Comparison of ENCODE assay signal across 8 cellular contexts in the genomic region with DNA sequence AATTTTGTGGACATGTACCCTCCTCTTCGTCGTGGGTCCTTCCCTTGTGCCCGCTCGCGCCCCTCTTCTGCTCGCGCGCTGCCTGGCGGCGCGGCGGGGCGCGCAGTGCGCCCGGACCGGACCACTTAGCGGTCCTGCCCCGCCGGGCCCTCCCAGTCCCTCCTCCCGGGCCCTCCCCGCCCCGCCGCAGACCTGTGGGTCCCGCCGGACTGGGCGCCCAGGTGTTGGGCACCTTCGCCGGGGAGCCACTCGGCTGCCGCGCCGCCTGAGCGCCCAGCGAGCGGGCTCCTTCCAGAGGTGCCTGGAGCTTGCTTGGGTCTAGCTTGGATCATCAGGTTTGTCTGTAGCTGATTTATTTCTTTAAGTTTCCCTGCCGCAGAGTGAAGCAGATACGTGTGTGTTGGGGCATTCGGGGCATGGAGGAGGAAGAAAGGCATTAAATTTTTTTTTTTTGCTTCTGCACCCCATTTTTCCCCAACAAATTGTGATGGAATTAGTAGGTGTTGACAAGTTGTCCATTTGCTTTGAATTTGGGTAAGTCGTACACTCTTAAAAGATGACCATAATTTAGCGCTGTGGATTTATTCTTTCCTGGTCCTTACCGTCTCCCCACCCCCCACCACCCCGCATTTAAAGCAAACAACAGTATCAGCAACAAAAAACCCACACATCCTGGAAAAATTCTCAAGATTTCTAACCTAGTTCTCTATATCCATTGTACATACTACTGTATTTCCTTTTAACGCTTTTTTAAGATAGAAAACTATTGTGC. TPM values are rescaled to one million over a fixed set of nuclear protein-coding genes. Genes with fewer than 3 reads are reported as not detected.
DNase-seq lines count a peak whose midpoint lies in the region; ATAC-seq and TF ChIP-seq lines count a peak whose summit lies in the region.

No MANE protein-coding gene starts in this region.

- CTCF ChIA-PET in activated CD8-positive, alpha-beta T cell treated with anti-CD3 and anti-CD28 coated beads for 36 hours (lab: Charles Lee): interaction anchor here (0.9 to 2.5 kb wide), 5 partner anchors 8 to 579 kb away, joined by 3 to 8 read pairs (median 3); no protein-coding TSS in a partner anchor

- DNase-seq in NK-92 treated with Interleukin-12 subunit alpha and Interleukin-12 subunit beta, amount 100 ng/mL, for 24 hours (lab: John Stamatoyannopoulos, UW): peak; percentile 44
- DNase-seq in NK-92 (lab: John Stamatoyannopoulos, UW; ENCODE audit: unreplicated experiment) (no peak), NCI-H128 (lab: John Stamatoyannopoulos, UW; ENCODE audit: unreplicated experiment) (peak; percentile 12), epidermal melanocyte (ENCODE audit: insufficient read length, low spot score) (peak; percentile 16)
- peak; percentile 51 for DNase-seq in activated CD8-positive, alpha-beta T cell treated with anti-CD3 and anti-CD28 coated beads for 36 hours

- no peaks in the 10 kb centered on the region for H3K36me3 ChIP-seq in mucosa of stomach (ENCODE audit: control insufficient read depth, insufficient read depth, low read length)

- peak overlapping the region; percentile 79 for H3K4me3 ChIP-seq in mucosa of stomach (ENCODE audit: low read length)

- no peaks in the 10 kb centered on the region for H3K9me3 ChIP-seq in mucosa of stomach (ENCODE audit: control insufficient read depth, low read length)

- H3K27ac Mint-ChIP-seq in activated CD8-positive, alpha-beta T cell treated with anti-CD3 and anti-CD28 coated beads for 36 hours: peak overlapping the region; percentile 91
- peak overlapping the region; percentile 94 for H3K27ac Mint-ChIP-seq in stimulated activated naive CD8-positive, alpha-beta T cell treated with anti-CD3 and anti-CD28 coated beads, Interleukin-15, Interleukin-2, amounts not matched to agents 100 ng/mL and 50 ng/mL, for 24 hours

- H3K4me3 Mint-ChIP-seq in activated CD8-positive, alpha-beta T cell treated with anti-CD3 and anti-CD28 coated beads for 36 hours: peak overlapping the region; percentile 90
- H3K4me3 Mint-ChIP-seq in stimulated activated naive CD8-positive, alpha-beta T cell treated with anti-CD3 and anti-CD28 coated beads, Interleukin-15, Interleukin-2, amounts not matched to agents 100 ng/mL and 50 ng/mL, for 24 hours: peak overlapping the region; percentile 90

- TF ChIP-seq CTCF in activated CD8-positive, alpha-beta T cell treated with anti-CD3 and anti-CD28 coated beads for 36 hours (IDR thresholded peaks at IDR 0.05): no peak

- peak; percentile 24 for ATAC-seq in HG02763 (IDR thresholded peaks at IDR 0.05; ENCODE audit: unreplicated experiment)
- ATAC-seq in activated CD8-positive, alpha-beta T cell treated with anti-CD3 and anti-CD28 coated beads for 36 hours: peak; percentile 11

- peaks cover 8% of the 10 kb centered on the region for H3K36me3 Mint-ChIP-seq in activated CD8-positive, alpha-beta T cell treated with anti-CD3 and anti-CD28 coated beads for 36 hours (ENCODE audit: low read depth)
- peaks cover 10% of the 10 kb centered on the region for H3K36me3 Mint-ChIP-seq in stimulated activated naive CD8-positive, alpha-beta T cell treated with anti-CD3 and anti-CD28 coated beads, Interleukin-15, Interleukin-2, amounts not matched to agents 100 ng/mL and 50 ng/mL, for 24 hours (ENCODE audit: low read depth)

- no peaks in the 10 kb centered on the region for H3K9me3 Mint-ChIP-seq in activated CD8-positive, alpha-beta T cell treated with anti-CD3 and anti-CD28 coated beads for 36 hours
- H3K9me3 Mint-ChIP-seq in stimulated activated naive CD8-positive, alpha-beta T cell treated with anti-CD3 and anti-CD28 coated beads, Interleukin-15, Interleukin-2, amounts not matched to agents 100 ng/mL and 50 ng/mL, for 24 hours: no peaks in the 10 kb centered on the region

- POLR2A ChIA-PET in activated CD8-positive, alpha-beta T cell treated with anti-CD3 and anti-CD28 coated beads for 36 hours (lab: Charles Lee): interaction anchor here (0.6 to 2.9 kb wide), 9 partner anchors 8 to 162 kb away, joined by 3 to 10 read pairs (median 3); no protein-coding TSS in a partner anchor

- intact Hi-C loops in activated CD8-positive, alpha-beta T cell treated with anti-CD3 and anti-CD28 coated beads for 36 hours (cut with micrococcal nuclease): loop anchor here (5.0 kb wide), 3 partner anchors 74 to 384 kb away; a partner anchor contains a TSS

- peaks cover 26% of the 10 kb centered on the region for H3K4me1 ChIP-seq in mucosa of stomach (ENCODE audit: control insufficient read depth, insufficient read depth, low read length)

- peak overlapping the region; percentile 89 for H3K9ac ChIP-seq in mucosa of stomach (ENCODE audit: low read length)

- no peaks in the 10 kb centered on the region for H3K27me3 ChIP-seq in mucosa of stomach (ENCODE audit: control insufficient read depth, insufficient read depth, low read length)

- peaks cover 20% of the 10 kb centered on the region for H3K4me1 Mint-ChIP-seq in activated CD8-positive, alpha-beta T cell treated with anti-CD3 and anti-CD28 coated beads for 36 hours (ENCODE audit: low read depth)
- peaks cover 6% of the 10 kb centered on the region for H3K4me1 Mint-ChIP-seq in stimulated activated naive CD8-positive, alpha-beta T cell treated with anti-CD3 and anti-CD28 coated beads, Interleukin-15, Interleukin-2, amounts not matched to agents 100 ng/mL and 50 ng/mL, for 24 hours (ENCODE audit: low read depth)

- H3K27me3 Mint-ChIP-seq in activated CD8-positive, alpha-beta T cell treated with anti-CD3 and anti-CD28 coated beads for 36 hours: no peaks in the 10 kb centered on the region
- H3K27me3 Mint-ChIP-seq in stimulated activated naive CD8-positive, alpha-beta T cell treated with anti-CD3 and anti-CD28 coated beads, Interleukin-15, Interleukin-2, amounts not matched to agents 100 ng/mL and 50 ng/mL, for 24 hours: no peaks in the 10 kb centered on the region

RNA-seq across cellular contexts. Expression of a gene that starts 0.9 kb away (rescaled TPM):
- total RNA-seq in activated CD8-positive, alpha-beta T cell treated with anti-CD3 and anti-CD28 coated beads for 36 hours: 10 to 100 TPM; 39.0 to 39.5 TPM
